ENCODE assay signal across 15 cellular contexts in the genomic region with DNA sequence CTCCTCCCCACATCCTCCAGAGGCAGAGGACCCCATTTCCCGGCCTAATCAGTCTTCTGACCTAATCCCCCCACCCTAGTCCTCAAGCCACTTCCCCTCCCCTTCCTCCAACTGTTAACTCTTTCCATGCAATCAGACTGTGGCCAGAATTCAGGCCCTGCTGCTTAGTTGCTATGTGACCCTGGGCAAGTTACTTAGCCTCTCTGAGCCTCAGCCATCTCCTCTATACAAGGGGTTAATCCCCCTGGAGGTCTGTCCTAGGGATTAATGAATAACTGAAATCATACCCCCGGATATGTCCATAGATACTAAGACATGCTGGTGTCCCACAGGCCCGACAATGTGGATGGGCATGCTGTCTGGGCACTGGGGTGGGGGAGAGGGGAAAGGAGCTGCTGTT. TPM values are rescaled to one million over a fixed set of nuclear protein-coding genes. Genes with fewer than 3 reads are reported as not detected.
DNase-seq lines count a peak whose midpoint lies in the region; ATAC-seq, FAIRE-seq and TF ChIP-seq lines count a peak whose summit lies in the region.
"Had no signal": no experiment of that assay in that cellular context is flagged by ENCODE, and none has a peak within 500 bp of the region (broad histone marks: within the 10 kb centered on the region; RNA-seq: fewer than 3 reads in every experiment).

No MANE protein-coding gene starts in this region.

- DNase-seq in RWPE1 (ENCODE audit: low spot score), result no peak
- DNase-seq in K562 (ENCODE audit: extremely low read depth in 1 of 4, low spot score in 3 of 4), result no peak
- no peak for DNase-seq in psoas muscle
- no peak for DNase-seq in tibial nerve (ENCODE audit: low spot score in 2 of 2)
- no peak for DNase-seq in activated naive CD4-positive, alpha-beta T cell treated with anti-CD3 and anti-CD28 coated beads, Interleukin-2, amount 50 U/mL, for 72 hours (ENCODE audit: low spot score in 2 of 2)
- DNase-seq in NCI-H2029 treated with DMSO at 0.1 percent for 48 hours (lab: John Stamatoyannopoulos, UW), result no peak
- DNase-seq: DMS79, H7, NCI-H1417 treated with DMSO at 0.1 percent for 48 hours, NCI-H187 treated with DMSO at 0.1 percent for 48 hours, NCI-H345, NCI-H524 treated with DMSO at 0.1 percent for 48 hours had no signal

- peaks cover 0 to 20% of the 10 kb centered on the region in 2 experiments; a peak in 3 of 5 replicates for H3K4me1 ChIP-seq in K562 (replicated peaks in 1 of 2; ENCODE audit: control insufficient read depth in 2 of 2, insufficient read depth in 2 of 2, low read length in 2 of 2)
- peaks cover 74% of the 10 kb centered on the region for H3K4me1 ChIP-seq in psoas muscle
- peaks cover 0 to 79% (median 27%) of the 10 kb centered on the region in 4 donors for H3K4me1 ChIP-seq in tibial nerve

- POLR2A ChIA-PET in RWPE1 (lab: Yijun Ruan, JAX; ENCODE audit: low non-redundant PET) (no interaction called here), K562 (lab: Yijun Ruan, JAX) (interaction anchor here (1.1 to 1.2 kb wide), 2 partner anchors 9 to 12 kb away, joined by 4 to 5 read pairs; no protein-coding TSS in a partner anchor)

- H3K4me3 ChIP-seq in K562 (no peak overlapping the region), psoas muscle (no peak overlapping the region), tibial nerve (no peak overlapping the region)

- intact Hi-C loops in K562 (cut with micrococcal nuclease), result no loop called here
- intact Hi-C loops in psoas muscle (cut with DNase I), result no loop called here

- H3K27ac Mint-ChIP-seq in activated naive CD4-positive, alpha-beta T cell treated with anti-CD3 and anti-CD28 coated beads, Interleukin-2, amount 50 U/mL, for 72 hours, result peak overlapping the region in 1 of 2 donors; percentile 7

- H2AFZ ChIP-seq in K562 (ENCODE audit: low read depth, low read length), result no peak overlapping the region

- no peak for TF ChIP-seq EP300 in K562 (IDR thresholded peaks at IDR 0.05; ENCODE audit: low read length)
- TF ChIP-seq EP300 in tibial nerve (IDR thresholded peaks at IDR 0.05), result no peak

- TF ChIP-seq POLR2A in K562 (conservative IDR thresholded peaks at IDR 0.05) (no peak), tibial nerve (IDR thresholded peaks at IDR 0.05) (no peak)

- H3K9me3 ChIP-seq in K562 (replicated peaks; ENCODE audit: control insufficient read depth, insufficient read depth, low read depth, low read length), result no peaks in the 10 kb centered on the region
- no peaks in the 10 kb centered on the region for H3K9me3 ChIP-seq in psoas muscle
- no peaks in the 10 kb centered on the region for H3K9me3 ChIP-seq in tibial nerve

- in situ Hi-C loops in K562 (cut with MboI), result no loop called here

- FAIRE-seq in K562 (lab: Jason Lieb, UNC), result no peak

- TF ChIP-seq CTCF in RWPE1 (conservative IDR thresholded peaks at IDR 0.05; ENCODE audit: low read depth), result no peak
- TF ChIP-seq CTCF in K562 (IDR thresholded peaks at IDR 0.05 in 2 of 3, conservative IDR thresholded peaks at IDR 0.05 in 1 of 3; ENCODE audit: insufficient read depth in 2 of 3, low read depth in 1 of 3, low read length in 3 of 3), result no peak
- TF ChIP-seq CTCF in psoas muscle (IDR thresholded peaks at IDR 0.05), result no peak
- TF ChIP-seq CTCF in tibial nerve (IDR thresholded peaks at IDR 0.05), result no peak

- H3K9ac ChIP-seq in K562 (ENCODE audit: insufficient read depth in 1 of 2, low read depth in 2 of 2, low read length in 2 of 2), result no peak overlapping the region; a peak in 1 of 4 replicates

- peaks cover 31% of the 10 kb centered on the region; the same call in 2 of the 3 replicates for H3K36me3 ChIP-seq in K562 (ENCODE audit: control insufficient read depth, insufficient read depth, low read length)
- H3K36me3 ChIP-seq in psoas muscle (ENCODE audit: insufficient read depth in 1 of 2, low read depth in 1 of 2), result peaks cover 0 to 32% of the 10 kb centered on the region in 2 donors
- peaks cover 0 to 4% (median 0%) of the 10 kb centered on the region in 3 donors for H3K36me3 ChIP-seq in tibial nerve

- CTCF ChIA-PET in RWPE1 (lab: Yijun Ruan, JAX), result interaction anchor here (0.6 kb wide), 1 partner anchor 428 kb away, joined by 3 read pairs; no protein-coding TSS in a partner anchor
- CTCF ChIA-PET in K562 (lab: Yijun Ruan, JAX; ENCODE audit: low intra/inter-chr PET ratio), result no interaction called here

- peaks cover 5% of the 10 kb centered on the region for H3K9me1 ChIP-seq in K562 (ENCODE audit: control insufficient read depth, insufficient read depth, low read length)

- ATAC-seq in K562 (no peak), psoas muscle (no peak), GM19397 (IDR thresholded peaks at IDR 0.05; ENCODE audit: unreplicated experiment) (no peak)
- ATAC-seq in activated naive CD4-positive, alpha-beta T cell treated with anti-CD3 and anti-CD28 coated beads, Interleukin-2, amount 50 U/mL, for 72 hours, result no peak

- H4K20me1 ChIP-seq in K562 (replicated peaks; ENCODE audit: control insufficient read depth, insufficient read depth, low read length), result peaks cover 11% of the 10 kb centered on the region; the same call in 1 of the 2 replicates

- no peaks in the 10 kb centered on the region for H3K36me3 Mint-ChIP-seq in activated naive CD4-positive, alpha-beta T cell treated with anti-CD3 and anti-CD28 coated beads, Interleukin-2, amount 50 U/mL, for 72 hours

- no TSS peak for BruUV-seq in K562 (replicated peaks; lab: Mats Ljungman, UMichigan)

- no peak overlapping the region for H3K4me2 ChIP-seq in K562 (ENCODE audit: insufficient read depth, low read length)

- H3K27me3 ChIP-seq in K562 (ENCODE audit: control insufficient read depth in 2 of 2, insufficient read depth in 2 of 2, low read length in 2 of 2) (no peaks in the 10 kb centered on the region), psoas muscle (ENCODE audit: insufficient read depth in 3 of 3, low read length in 2 of 3) (no peaks in the 10 kb centered on the region), tibial nerve (no peaks in the 10 kb centered on the region)

- WGBS in K562 (ENCODE audit: insufficient coverage, low coverage, missing lambda C conversion rate), result 71% methylated on average over 3 of the region's 3 CpGs
- 52 to 67% (median 60%) methylated on average over 3 of the region's 3 CpGs for WGBS in psoas muscle, 3 donors
- WGBS in tibial nerve, 2 donors, result 45 to 49% methylated on average over 3 of the region's 3 CpGs

- H3K79me2 ChIP-seq in K562 (ENCODE audit: control insufficient read depth, insufficient read depth, low read length), result peaks cover 44% of the 10 kb centered on the region

- H3K27ac ChIP-seq in RWPE1, result peak overlapping the region; percentile 33
- H3K27ac ChIP-seq in K562 (ENCODE audit: extremely low read depth, low read depth, low read length), result no peak overlapping the region
- peak overlapping the region; percentile 50 for H3K27ac ChIP-seq in psoas muscle
- H3K27ac ChIP-seq in tibial nerve, result peak overlapping the region in 3 of 4 donors; percentile 19 to 69 (median 20)
- H3K27ac ChIP-seq: C4-2B had no signal

- TF ChIP-seq RAD21 in K562 (CRISPR knock-in tag; conservative IDR thresholded peaks at IDR 0.05 in 1 of 2, IDR thresholded peaks at IDR 0.05 in 1 of 2), result no peak

- no peaks in the 10 kb centered on the region for H3K9me3 Mint-ChIP-seq in activated naive CD4-positive, alpha-beta T cell treated with anti-CD3 and anti-CD28 coated beads, Interleukin-2, amount 50 U/mL, for 72 hours

RNA-seq across cellular contexts. Expression of a gene that starts 18.3 kb away (rescaled TPM):
- total RNA-seq in K562 (2011; cell fraction: chromatin; rRNA removed; ENCODE audit: low replicate concordance), result 62.5 and 101 TPM in 2 replicates
- 36.7 and 38.9 TPM in 2 replicates for total RNA-seq in K562 (2011; cell fraction: nucleolus; rRNA removed)
- 49.2 and 72.8 TPM in 2 replicates for total RNA-seq in K562 (2011; cell fraction: nucleoplasm; rRNA removed)
- total RNA-seq in K562 (2014; rRNA removed) (7.9 and 12.5 TPM in 2 replicates), K562 (2014; rRNA removed; fragmentation: Illumina TruSeq; extraction: Trizol) (3.6 and 4.6 TPM in 2 replicates), K562 (2015; rRNA removed; fragmentation: Illumina TruSeq; extraction: Trizol) (4.7 and 4.8 TPM in 2 replicates), K562 (2021) (36.4 and 37.8 TPM in 2 replicates), psoas muscle (10 to 100 TPM; 35.9 to 65.2 (median 59.0) TPM), tibial nerve (10 to 100 TPM; 26.4 to 39.9 (median 34.6) TPM)
- polyA plus RNA-seq in K562 (2011; rRNA removed) (3.1 and 4.2 TPM in 2 replicates), K562 (2014; fragmentation: Illumina TruSeq; extraction: Trizol) (5.4 and 9.5 TPM in 2 replicates), K562 (2014; fragmentation: Nextera tagmentation; extraction: Ambion mirVana) (under 1 TPM; 0.21 to 0.59 TPM), K562 (2014; rRNA removed) (8.5 and 9.0 TPM in 2 replicates), psoas muscle (10 to 100 TPM in 1 of 3 donors, 1 to 10 TPM in 2; 6.4 to 19.8 (median 9.7) TPM)
- 2.3 and 3.9 TPM in 2 replicates for polyA plus RNA-seq in K562 (2011; cell fraction: cytosol; rRNA removed)
- polyA plus RNA-seq in K562 (2011; cell fraction: nucleus; rRNA removed), result 13.3 and 21.8 TPM in 2 replicates
- 13.7 and 18.2 TPM in 2 replicates for polyA plus RNA-seq in K562 (2012)
- polyA minus RNA-seq in K562 (2011; rRNA and poly(A)+ RNA removed), result 3.7 and 9.1 TPM in 2 replicates
- 12.2 and 15.2 TPM in 2 replicates for polyA minus RNA-seq in K562 (2011; cell fraction: cytosol; rRNA and poly(A)+ RNA removed)
- 10.6 and 11.6 TPM in 2 replicates for polyA minus RNA-seq in K562 (2011; cell fraction: nucleus; rRNA and poly(A)+ RNA removed)
- 10 to 100 TPM; 12.8 to 16.5 TPM for total RNA-seq in activated naive CD4-positive, alpha-beta T cell treated with anti-CD3 and anti-CD28 coated beads, Interleukin-2, amount 50 U/mL, for 72 hours

RNA-seq across cellular contexts. Expression of a gene that starts 49.3 kb away (rescaled TPM):
- not detected in 2 replicates for total RNA-seq in K562 (2011; cell fraction: chromatin; rRNA removed; ENCODE audit: low replicate concordance)
- total RNA-seq in K562 (2011; cell fraction: nucleolus; rRNA removed), result not detected in 2 replicates
- not detected in 2 replicates for total RNA-seq in K562 (2011; cell fraction: nucleoplasm; rRNA removed)
- total RNA-seq in K562 (2014; rRNA removed), result not detected in 2 replicates
- not detected in 2 replicates for total RNA-seq in K562 (2014; rRNA removed; fragmentation: Illumina TruSeq; extraction: Trizol)
- not detected in 2 replicates for total RNA-seq in K562 (2015; rRNA removed; fragmentation: Illumina TruSeq; extraction: Trizol)
- total RNA-seq in K562 (2021), result 0.11 and 0.38 TPM in 2 replicates
- 0.04 TPM in 1 of 2 replicates, not detected in the other for polyA plus RNA-seq in K562 (2011; rRNA removed)
- polyA plus RNA-seq in K562 (2011; cell fraction: cytosol; rRNA removed), result 0.06 TPM in 1 of 2 replicates, not detected in the other
- 0.20 TPM in 1 of 2 replicates, not detected in the other for polyA plus RNA-seq in K562 (2011; cell fraction: nucleus; rRNA removed)
- not detected in 2 replicates for polyA plus RNA-seq in K562 (2012)
- polyA plus RNA-seq in K562 (2014; fragmentation: Illumina TruSeq; extraction: Trizol), result not detected in 2 replicates
- polyA plus RNA-seq in K562 (2014; fragmentation: Nextera tagmentation; extraction: Ambion mirVana), result not detected
- polyA plus RNA-seq in K562 (2014; rRNA removed), result not detected in 2 replicates
- not detected in 2 replicates for polyA minus RNA-seq in K562 (2011; rRNA and poly(A)+ RNA removed)
- polyA minus RNA-seq in K562 (2011; cell fraction: cytosol; rRNA and poly(A)+ RNA removed), result not detected in 2 replicates
- not detected in 2 replicates for polyA minus RNA-seq in K562 (2011; cell fraction: nucleus; rRNA and poly(A)+ RNA removed)
- total RNA-seq in psoas muscle, result 1 to 10 TPM; 1.3 to 3.5 (median 3.1) TPM
- 1 to 10 TPM; 1.7 to 3.8 (median 2.0) TPM for polyA plus RNA-seq in psoas muscle
- 10 to 100 TPM; 18.4 to 63.9 (median 22.6) TPM for total RNA-seq in tibial nerve
- under 1 TPM; 0.29 to 0.68 TPM for total RNA-seq in activated naive CD4-positive, alpha-beta T cell treated with anti-CD3 and anti-CD28 coated beads, Interleukin-2, amount 50 U/mL, for 72 hours
- total RNA-seq: SK-MEL-5 had no signal

Comparison
In these comparisons a context has a peak if more than half of its experiments do, and no peak if none do; other contexts are left out.
1. RNA of a gene that starts 49.3 kb away (total RNA-seq): 18.4 to 63.9 TPM in tibial nerve; 1.3 to 3.5 TPM in psoas muscle, 0.29 to 0.68 TPM in activated naive CD4-positive, alpha-beta T cell treated with anti-CD3 and anti-CD28 coated beads, Interleukin-2, amount 50 U/mL, for 72 hours and 0.11 to 0.38 TPM in K562; every median in the first group is over 4 times any median in the second.